ENCODE assay signal across 8 cellular contexts in the genomic region with DNA sequence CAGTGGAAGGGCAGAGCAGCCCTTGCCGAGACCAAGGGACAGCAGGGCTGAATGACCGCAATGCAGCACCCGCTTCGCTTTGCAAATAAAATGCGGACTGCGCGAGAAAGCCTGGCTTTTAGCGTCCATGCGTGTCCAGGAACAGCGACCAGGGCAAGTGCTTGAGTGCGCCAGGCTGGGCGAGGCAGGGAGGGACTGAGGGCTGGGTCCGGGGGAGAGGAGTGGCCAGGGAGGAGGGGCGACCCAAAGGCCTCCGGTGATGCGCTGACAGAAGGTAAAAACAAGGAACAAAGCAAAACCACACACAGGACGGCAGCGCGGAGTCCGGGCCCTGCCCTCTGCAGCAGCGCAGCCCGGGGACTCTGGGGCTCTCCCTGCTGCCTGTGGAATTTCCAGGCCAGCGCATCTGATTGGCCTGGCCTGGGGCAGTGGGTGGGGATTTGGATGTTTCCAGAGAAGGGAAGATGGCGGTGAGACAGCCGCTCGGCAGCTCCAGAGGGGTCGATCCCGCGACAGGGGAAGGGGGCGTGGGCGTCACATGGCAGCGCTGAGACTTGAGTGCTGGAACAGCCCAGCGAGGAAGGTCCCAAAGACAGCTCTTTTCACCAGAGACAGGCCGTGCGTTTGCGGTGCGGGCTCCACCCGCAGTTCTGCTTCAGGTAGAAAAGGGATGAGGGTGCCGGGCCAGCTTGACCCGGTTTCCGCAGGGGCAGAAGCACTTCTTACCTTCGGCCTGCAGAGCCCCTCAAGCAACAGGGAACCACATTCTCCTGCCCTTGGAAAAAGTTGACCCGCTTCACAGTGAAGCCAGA. TPM values are rescaled to one million over a fixed set of nuclear protein-coding genes. Genes with fewer than 3 reads are reported as not detected.
DNase-seq lines count a peak whose midpoint lies in the region; ATAC-seq, FAIRE-seq and TF ChIP-seq lines count a peak whose summit lies in the region.

No MANE protein-coding gene starts in this region.

- H3K9ac ChIP-seq in mucosa of stomach (ENCODE audit: low read length): peak overlapping the region; percentile 76

- peak overlapping the region; percentile 66 for H3K27ac Mint-ChIP-seq in activated CD8-positive, alpha-beta T cell treated with anti-CD3 and anti-CD28 coated beads, Interleukin-2, amount 10 ng/mL, durations not matched to agents 7 days and 5 days
- H3K27ac Mint-ChIP-seq in stimulated activated naive B cell treated with anti-CD40 and anti-IgM and Interleukin-4, amounts not matched to agents 10 μg/mL and 1 μg/mL and 100 μg/mL, for 72 hours: peak overlapping the region; percentile 86

- DNase-seq in GM12892 (ENCODE audit: insufficient read length) (peak; percentile 74), NCI-H446 treated with DMSO at 0.1 percent for 48 hours (lab: John Stamatoyannopoulos, UW) (peak; percentile 50), esophagus muscularis mucosa (ENCODE audit: extremely low spot score) (peak; percentile 94)
- DNase-seq in activated CD8-positive, alpha-beta T cell treated with anti-CD3 and anti-CD28 coated beads, Interleukin-2, amount 10 ng/mL, durations not matched to agents 7 days and 5 days: peak; percentile 38
- DNase-seq in stimulated activated naive B cell treated with anti-CD40 and anti-IgM and Interleukin-4, amounts not matched to agents 10 μg/mL and 1 μg/mL and 100 μg/mL, for 72 hours: peak; percentile 70

- no peak for TF ChIP-seq CTCF in esophagus muscularis mucosa (IDR thresholded peaks at IDR 0.05)

- H3K4me3 Mint-ChIP-seq in activated CD8-positive, alpha-beta T cell treated with anti-CD3 and anti-CD28 coated beads, Interleukin-2, amount 10 ng/mL, durations not matched to agents 7 days and 5 days: peak overlapping the region; percentile 77
- H3K4me3 Mint-ChIP-seq in stimulated activated naive B cell treated with anti-CD40 and anti-IgM and Interleukin-4, amounts not matched to agents 10 μg/mL and 1 μg/mL and 100 μg/mL, for 72 hours: peak overlapping the region; percentile 88 to 96

- intact Hi-C loops in esophagus muscularis mucosa (cut with DNase I): no loop called here

- H3K27me3 ChIP-seq in esophagus muscularis mucosa (no peaks in the 10 kb centered on the region), mucosa of stomach (ENCODE audit: control insufficient read depth, insufficient read depth, low read length) (no peaks in the 10 kb centered on the region)

- H3K27ac ChIP-seq in esophagus muscularis mucosa (replicated peaks in 1 of 4): peak overlapping the region; percentile 63 to 84 (median 74)

- H3K27me3 Mint-ChIP-seq in activated CD8-positive, alpha-beta T cell treated with anti-CD3 and anti-CD28 coated beads, Interleukin-2, amount 10 ng/mL, durations not matched to agents 7 days and 5 days (ENCODE audit: low read depth): peaks cover 22% of the 10 kb centered on the region
- peaks cover 13 to 20% of the 10 kb centered on the region in 2 donors for H3K27me3 Mint-ChIP-seq in stimulated activated naive B cell treated with anti-CD40 and anti-IgM and Interleukin-4, amounts not matched to agents 10 μg/mL and 1 μg/mL and 100 μg/mL, for 72 hours

- CTCF ChIA-PET in activated CD8-positive, alpha-beta T cell treated with anti-CD3 and anti-CD28 coated beads, Interleukin-2, amount 10 ng/mL, durations not matched to agents 7 days and 5 days (lab: Charles Lee): interaction anchor here (1.4 kb wide), 1 partner anchor 14 kb away, joined by 4 read pairs; no protein-coding TSS in a partner anchor

- no peak for TF ChIP-seq EP300 in esophagus muscularis mucosa (IDR thresholded peaks at IDR 0.05)

- no peaks in the 10 kb centered on the region for H3K36me3 Mint-ChIP-seq in activated CD8-positive, alpha-beta T cell treated with anti-CD3 and anti-CD28 coated beads, Interleukin-2, amount 10 ng/mL, durations not matched to agents 7 days and 5 days (ENCODE audit: low read depth)
- H3K36me3 Mint-ChIP-seq in stimulated activated naive B cell treated with anti-CD40 and anti-IgM and Interleukin-4, amounts not matched to agents 10 μg/mL and 1 μg/mL and 100 μg/mL, for 72 hours: peaks cover 4% of the 10 kb centered on the region in 2 donors

- TF ChIP-seq POLR2A in GM12892 (IDR thresholded peaks at IDR 0.05; ENCODE audit: low read depth, low read length) (no peak), esophagus muscularis mucosa (IDR thresholded peaks at IDR 0.05; ENCODE audit: low read depth) (no peak)

- peaks cover 0 to 3% (median 1%) of the 10 kb centered on the region in 4 donors for H3K9me3 ChIP-seq in esophagus muscularis mucosa
- no peaks in the 10 kb centered on the region for H3K9me3 ChIP-seq in mucosa of stomach (ENCODE audit: control insufficient read depth, low read length)

- H3K4me3 ChIP-seq in esophagus muscularis mucosa: peak overlapping the region; percentile 56 to 73 (median 67)
- H3K4me3 ChIP-seq in mucosa of stomach (ENCODE audit: low read length): peak overlapping the region; percentile 88

- FAIRE-seq in A204.1 (lab: Jason Lieb, UNC): peak; percentile 78
- no peak for FAIRE-seq in GM12892 (lab: Jason Lieb, UNC)

- 3% methylated on average over 29 of the region's 43 CpGs for WGBS in esophagus muscularis mucosa

- H3K9me3 Mint-ChIP-seq in activated CD8-positive, alpha-beta T cell treated with anti-CD3 and anti-CD28 coated beads, Interleukin-2, amount 10 ng/mL, durations not matched to agents 7 days and 5 days (ENCODE audit: insufficient read depth): no peaks in the 10 kb centered on the region
- peaks cover 3 to 4% of the 10 kb centered on the region in 2 donors for H3K9me3 Mint-ChIP-seq in stimulated activated naive B cell treated with anti-CD40 and anti-IgM and Interleukin-4, amounts not matched to agents 10 μg/mL and 1 μg/mL and 100 μg/mL, for 72 hours

- peak; percentile 54 for ATAC-seq in HG03039 (IDR thresholded peaks at IDR 0.05; ENCODE audit: unreplicated experiment)
- peak; percentile 89 for ATAC-seq in activated CD8-positive, alpha-beta T cell treated with anti-CD3 and anti-CD28 coated beads, Interleukin-2, amount 10 ng/mL, durations not matched to agents 7 days and 5 days
- ATAC-seq in stimulated activated naive B cell treated with anti-CD40 and anti-IgM and Interleukin-4, amounts not matched to agents 10 μg/mL and 1 μg/mL and 100 μg/mL, for 72 hours (replicated peaks): peak; percentile 95

- no peaks in the 10 kb centered on the region for H3K36me3 ChIP-seq in esophagus muscularis mucosa
- H3K36me3 ChIP-seq in mucosa of stomach (ENCODE audit: control insufficient read depth, insufficient read depth, low read length): no peaks in the 10 kb centered on the region

- H3K4me1 ChIP-seq in esophagus muscularis mucosa (peaks cover 8 to 19% (median 15%) of the 10 kb centered on the region in 4 donors), mucosa of stomach (ENCODE audit: control insufficient read depth, insufficient read depth, low read length) (peaks cover 15% of the 10 kb centered on the region)

- POLR2A ChIA-PET in activated CD8-positive, alpha-beta T cell treated with anti-CD3 and anti-CD28 coated beads, Interleukin-2, amount 10 ng/mL, durations not matched to agents 7 days and 5 days (lab: Charles Lee): no interaction called here

- H3K4me1 Mint-ChIP-seq in activated CD8-positive, alpha-beta T cell treated with anti-CD3 and anti-CD28 coated beads, Interleukin-2, amount 10 ng/mL, durations not matched to agents 7 days and 5 days (ENCODE audit: low read depth): peaks cover 20% of the 10 kb centered on the region
- H3K4me1 Mint-ChIP-seq in stimulated activated naive B cell treated with anti-CD40 and anti-IgM and Interleukin-4, amounts not matched to agents 10 μg/mL and 1 μg/mL and 100 μg/mL, for 72 hours: peaks cover 16 to 30% of the 10 kb centered on the region in 2 donors

RNA-seq across cellular contexts. Expression of a gene that starts 51.8 kb away (rescaled TPM):
- polyA plus RNA-seq in GM12892 (2012; ENCODE audit: missing spikeins): 97.7 TPM
- total RNA-seq in activated CD8-positive, alpha-beta T cell treated with anti-CD3 and anti-CD28 coated beads, Interleukin-2, amount 10 ng/mL, durations not matched to agents 7 days and 5 days: 100 to 1,000 TPM; 122 to 130 TPM
- 10 to 100 TPM; 29.5 to 41.3 (median 34.2) TPM for total RNA-seq in esophagus muscularis mucosa

Comparison
In these comparisons a context has a peak if more than half of its experiments do, and no peak if none do; other contexts are left out.
1. Peak in every context shown above with its lines: DNase-seq, ATAC-seq, H3K4me3 ChIP-seq and H3K27ac ChIP-seq.
2. DNase-seq: peak in every context shown above with its lines; median percentile 94 in esophagus muscularis mucosa; 74 in GM12892; 70 in stimulated activated naive B cell treated with anti-CD40 and anti-IgM and Interleukin-4, amounts not matched to agents 10 μg/mL and 1 μg/mL and 100 μg/mL, for 72 hours; 50 in NCI-H446 treated with DMSO at 0.1 percent for 48 hours; 38 in activated CD8-positive, alpha-beta T cell treated with anti-CD3 and anti-CD28 coated beads, Interleukin-2, amount 10 ng/mL, durations not matched to agents 7 days and 5 days.